15 cellular contexts compared by ENCODE assay signal in the genomic region with DNA sequence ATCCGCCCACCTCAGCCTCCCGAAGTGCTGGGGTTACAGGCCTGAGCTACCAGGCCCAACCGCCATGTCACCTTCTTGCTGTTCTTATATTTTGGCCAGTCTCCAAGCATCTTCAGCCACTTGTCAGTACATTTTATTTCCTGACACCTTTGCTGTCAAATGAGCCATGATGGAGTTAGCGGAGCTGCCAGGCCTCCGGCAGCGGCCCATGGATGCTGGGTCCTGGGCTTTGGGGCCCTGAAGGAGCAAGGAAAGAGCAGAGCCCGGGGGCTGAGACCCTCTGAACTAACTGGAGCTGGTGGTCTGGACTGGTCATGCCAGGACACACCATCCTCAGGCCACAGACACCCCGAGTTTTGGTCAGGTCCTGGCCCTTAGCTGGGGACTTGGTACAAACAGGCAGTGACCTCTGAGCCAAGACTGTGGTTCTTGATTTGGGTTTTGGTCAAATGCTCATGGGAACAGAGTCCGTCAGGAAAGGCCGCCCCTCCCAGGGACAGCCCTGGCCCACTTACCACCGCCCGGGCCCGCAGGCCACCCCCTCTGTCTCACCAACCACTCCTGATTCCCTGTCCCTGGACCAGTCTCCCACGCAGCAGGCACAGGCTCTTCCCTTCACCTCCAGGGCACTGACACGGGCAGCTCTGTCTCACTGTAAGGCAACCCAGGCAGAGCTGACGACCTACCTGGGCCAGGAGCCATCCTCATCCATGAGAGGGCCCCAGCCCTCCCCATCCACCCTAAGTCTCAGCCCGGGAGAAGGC. TPM values are rescaled to one million over a fixed set of nuclear protein-coding genes. Genes with fewer than 3 reads are reported as not detected.
"Had no signal": no experiment of that assay in that cellular context is flagged by ENCODE, and none has a peak within 500 bp of the region (broad histone marks: within the 10 kb centered on the region; RNA-seq: fewer than 3 reads in every experiment).

No MANE protein-coding gene starts in this region.

- H3K4me3 Mint-ChIP-seq: activated CD4-positive, alpha-beta memory T cell treated with anti-CD3 and anti-CD28 coated beads, Interleukin-2, amount 10 ng/mL, durations not matched to agents 7 days and 5 days; activated naive CD4-positive, alpha-beta T cell treated with anti-CD3 and anti-CD28 coated beads for 36 hours; activated T-cell treated with anti-CD3 and anti-CD28 coated beads, Interleukin-2, amount 50 U/mL, for 72 hours; endodermal cell; natural killer cell had no signal

- H3K9me3 Mint-ChIP-seq: activated CD4-positive, alpha-beta memory T cell treated with anti-CD3 and anti-CD28 coated beads, Interleukin-2, amount 10 ng/mL, durations not matched to agents 7 days and 5 days; activated naive CD4-positive, alpha-beta T cell treated with anti-CD3 and anti-CD28 coated beads for 36 hours; activated T-cell treated with anti-CD3 and anti-CD28 coated beads, Interleukin-2, amount 50 U/mL, for 72 hours; endodermal cell; natural killer cell had no signal

- H3K4me1 Mint-ChIP-seq: activated CD4-positive, alpha-beta memory T cell treated with anti-CD3 and anti-CD28 coated beads, Interleukin-2, amount 10 ng/mL, durations not matched to agents 7 days and 5 days; endodermal cell; natural killer cell had no signal

- H3K27ac ChIP-seq: ovary, uterus, VCaP had no signal

- H3K36me3 Mint-ChIP-seq: natural killer cell had no signal

- H3K9me3 ChIP-seq: ovary, uterus had no signal

- H3K4me1 ChIP-seq: uterus had no signal

- H3K4me3 ChIP-seq: ovary, uterus had no signal

- H3K27ac Mint-ChIP-seq: activated CD4-positive, alpha-beta memory T cell treated with anti-CD3 and anti-CD28 coated beads, Interleukin-2, amount 10 ng/mL, durations not matched to agents 7 days and 5 days; activated naive CD4-positive, alpha-beta T cell treated with anti-CD3 and anti-CD28 coated beads for 36 hours; activated T-cell treated with anti-CD3 and anti-CD28 coated beads, Interleukin-2, amount 50 U/mL, for 72 hours; endodermal cell; natural killer cell had no signal

- H3K27me3 Mint-ChIP-seq: activated CD4-positive, alpha-beta memory T cell treated with anti-CD3 and anti-CD28 coated beads, Interleukin-2, amount 10 ng/mL, durations not matched to agents 7 days and 5 days had no signal

- DNase-seq: activated CD4-positive, alpha-beta memory T cell treated with anti-CD3 and anti-CD28 coated beads, Interleukin-2, amount 10 ng/mL, durations not matched to agents 7 days and 5 days; activated CD8-positive, alpha-beta memory T cell treated with anti-CD3 and anti-CD28 coated beads, Interleukin-2, amount 50 U/mL, for 4 hours; activated T-cell treated with anti-CD3 and anti-CD28 coated beads, Interleukin-2, amount 50 U/mL, for 72 hours; caudate nucleus; endodermal cell; erythroblast; natural killer cell; ovary; stimulated activated CD4-positive, alpha-beta T cell treated with anti-CD3 and anti-CD28 coated beads, Interleukin-4, amount 100 ng/mL, for 4 hours; T1000; uterus had no signal

- ATAC-seq: natural killer cell had no signal

- H3K27me3 ChIP-seq: ovary, uterus had no signal

- H3K36me3 ChIP-seq: ovary, uterus had no signal

RNA-seq across cellular contexts. Expression of a gene that starts 42.0 kb away (rescaled TPM):
- total RNA-seq: activated CD4-positive, alpha-beta memory T cell treated with anti-CD3 and anti-CD28 coated beads, Interleukin-2, amount 10 ng/mL, durations not matched to agents 7 days and 5 days; activated naive CD4-positive, alpha-beta T cell treated with anti-CD3 and anti-CD28 coated beads for 36 hours; activated T-cell treated with anti-CD3 and anti-CD28 coated beads, Interleukin-2, amount 50 U/mL, for 72 hours; dermis microvascular lymphatic vessel endothelial cell; ovary; skeletal muscle tissue; uterus had no signal
